Comparison of ENCODE assay signal across 32 cellular contexts in genomic region chr10:49598986-49599385, GRCh38. TPM values are rescaled to one million over a fixed set of nuclear protein-coding genes. Genes with fewer than 3 reads are reported as not detected.
DNase-seq lines count a peak whose midpoint lies in the region; TF ChIP-seq lines count a peak whose summit lies in the region.
"Had no signal": no experiment of that assay in that cellular context is flagged by ENCODE, and none has a peak within 500 bp of the region (broad histone marks: within the 10 kb centered on the region; RNA-seq: fewer than 3 reads in every experiment).

No MANE protein-coding gene starts in this region.

- H3K9me3 Mint-ChIP-seq in Caco-2 (ENCODE audit: unreplicated experiment), result no peaks in the 10 kb centered on the region
- H3K9me3 Mint-ChIP-seq: activated naive CD8-positive, alpha-beta T cell treated with anti-CD3 and anti-CD28 coated beads, Interleukin-2, amount 50 U/mL, for 24 hours; activated T-cell treated with anti-CD3 and anti-CD28 coated beads, Interleukin-2, amount 50 U/mL, for 24 hours; CD14-positive monocyte; nephron; T-helper 1 cell treated with Interleukin-12 subunit alpha and Interleukin-12 subunit beta and Interleukin-4 antibody, amounts not matched to agents 30 μg/mL and 1 μg/mL, for 36 hours; type B pancreatic cell had no signal

- H3K4me1 Mint-ChIP-seq in Caco-2 (ENCODE audit: low read depth, unreplicated experiment), result peaks cover 9% of the 10 kb centered on the region
- H3K4me1 Mint-ChIP-seq: activated naive CD8-positive, alpha-beta T cell treated with anti-CD3 and anti-CD28 coated beads, Interleukin-2, amount 50 U/mL, for 24 hours; CD14-positive monocyte; nephron had no signal

- no peaks in the 10 kb centered on the region for H3K79me2 ChIP-seq in GM23248 (ENCODE audit: insufficient read depth)

- peak; percentile 66 to 85 for DNase-seq in Caco-2
- peak; percentile 46 for DNase-seq in GM23248
- DNase-seq in amniotic epithelial cell (ENCODE audit: low read depth), result peak; percentile 66
- peak; percentile 87 for DNase-seq in islet precursor cell
- no peak for DNase-seq in posterior vena cava (ENCODE audit: low spot score)
- no peak for DNase-seq in A673 (ENCODE audit: low spot score)
- DNase-seq in stimulated activated CD4-positive, alpha-beta T cell treated with anti-CD3 and anti-CD28 coated beads, Interleukin-15, amount 100 ng/mL, for 24 hours, result no peak
- DNase-seq: activated CD4-positive, alpha-beta T cell treated with anti-CD3 and anti-CD28 coated beads for 1 hour; activated CD8-positive, alpha-beta T cell treated with anti-CD3 and anti-CD28 coated beads, Interleukin-2, amount 10 ng/mL, durations not matched to agents 7 days and 5 days; activated gamma-delta T cell treated with Interleukin-2 at 50 U/mL for 16 hours; activated naive CD8-positive, alpha-beta T cell treated with anti-CD3 and anti-CD28 coated beads, Interleukin-2, amount 50 U/mL, for 24 hours; activated T-cell treated with anti-CD3 and anti-CD28 coated beads, Interleukin-2, amount 50 U/mL, for 24 hours; cerebellar nuclear complex; GOT3; MG63; NCI-H1105 treated with DMSO at 0.1 percent for 48 hours; NCI-H2029; NCI-H345; NCI-H774; RPMI8226; stimulated activated CD4-positive, alpha-beta T cell treated with anti-CD3 and anti-CD28 coated beads, Interleukin-4, amount 100 ng/mL, for 1 hour had no signal

- 41% methylated on average over 4 of the region's 4 CpGs for WGBS in GM23248 (ENCODE audit: low coverage in 1 of 2, low lambda C conversion rate in 2 of 2, missing lambda C conversion rate in 2 of 2), 2 experiments

- H3K27ac ChIP-seq in GM23248, result no peak overlapping the region
- H3K27ac ChIP-seq in A673 (ENCODE audit: low read depth, low read length, poor library complexity, severe bottlenecking), result no peak overlapping the region
- H3K27ac ChIP-seq: ovary, right atrium auricular region had no signal

- H3K4me3 ChIP-seq in Caco-2 (ENCODE audit: low read depth, low read length) (no peak overlapping the region), GM23248 (no peak overlapping the region), A673 (ENCODE audit: low read depth, low read length, poor library complexity, severe bottlenecking) (no peak overlapping the region)
- H3K4me3 ChIP-seq: lung, MG63, ovary, right atrium auricular region had no signal

- H2AFZ ChIP-seq in GM23248, result no peak overlapping the region

- H3K4me3 Mint-ChIP-seq in Caco-2 (ENCODE audit: unreplicated experiment), result no peak overlapping the region
- H3K4me3 Mint-ChIP-seq: activated CD8-positive, alpha-beta T cell treated with anti-CD3 and anti-CD28 coated beads, Interleukin-2, amount 10 ng/mL, durations not matched to agents 7 days and 5 days; activated naive CD8-positive, alpha-beta T cell treated with anti-CD3 and anti-CD28 coated beads, Interleukin-2, amount 50 U/mL, for 24 hours; activated T-cell treated with anti-CD3 and anti-CD28 coated beads, Interleukin-2, amount 50 U/mL, for 24 hours; CD14-positive monocyte; nephron; T-helper 1 cell treated with Interleukin-12 subunit alpha and Interleukin-12 subunit beta and Interleukin-4 antibody, amounts not matched to agents 30 μg/mL and 1 μg/mL, for 36 hours; type B pancreatic cell had no signal

- H3K9me3 ChIP-seq in Caco-2, result no peaks in the 10 kb centered on the region
- H3K9me3 ChIP-seq in GM23248 (ENCODE audit: low read depth), result no peaks in the 10 kb centered on the region
- no peaks in the 10 kb centered on the region for H3K9me3 ChIP-seq in A673 (ENCODE audit: low read depth, low read length, poor library complexity, severe bottlenecking)
- H3K9me3 ChIP-seq: MG63, ovary, right atrium auricular region had no signal

- H3K4me1 ChIP-seq in Caco-2 (peaks cover 40% of the 10 kb centered on the region), GM23248 (ENCODE audit: insufficient read depth) (peaks cover 21% of the 10 kb centered on the region), A673 (ENCODE audit: insufficient read depth, low read length, poor library complexity, severe bottlenecking) (no peaks in the 10 kb centered on the region)
- H3K4me1 ChIP-seq: right atrium auricular region had no signal

- CTCF ChIA-PET in Caco-2 (lab: Charles Lee), result no interaction called here
- CTCF ChIA-PET in A673 (lab: Charles Lee), result no interaction called here

- TF ChIP-seq CTCF in Caco-2 (IDR thresholded peaks at IDR 0.05; ENCODE audit: insufficient read depth in 1 of 2, low read depth in 1 of 2, low read length in 1 of 2, severe bottlenecking in 1 of 2, unreplicated experiment in 1 of 2) (no peak), A673 (conservative IDR thresholded peaks at IDR 0.05; ENCODE audit: low read depth, low read length) (no peak)

- H3K9ac ChIP-seq in GM23248, result no peak overlapping the region

- peaks cover 4% of the 10 kb centered on the region for H3K36me3 Mint-ChIP-seq in Caco-2 (ENCODE audit: insufficient read depth, unreplicated experiment)
- H3K36me3 Mint-ChIP-seq: CD14-positive monocyte, type B pancreatic cell had no signal

- no peaks in the 10 kb centered on the region for H4K20me1 ChIP-seq in GM23248 (ENCODE audit: insufficient read depth)

- H3K36me3 ChIP-seq in Caco-2 (ENCODE audit: control insufficient read depth, insufficient read depth, low read length) (no peaks in the 10 kb centered on the region), GM23248 (ENCODE audit: low read depth) (no peaks in the 10 kb centered on the region), A673 (ENCODE audit: insufficient read depth, low read length, poor library complexity, severe bottlenecking) (no peaks in the 10 kb centered on the region)
- H3K36me3 ChIP-seq: MG63, ovary, right atrium auricular region had no signal

- POLR2A ChIA-PET in Caco-2 (lab: Charles Lee), result no interaction called here
- POLR2A ChIA-PET in A673 (lab: Charles Lee; ENCODE audit: low non-redundant PET), result no interaction called here

- no peaks in the 10 kb centered on the region for H3K27me3 Mint-ChIP-seq in Caco-2 (ENCODE audit: insufficient read depth, unreplicated experiment)

- H3K4me2 ChIP-seq in GM23248 (ENCODE audit: unreplicated experiment), result no peak overlapping the region

- BruUV-seq in Caco-2 (replicated peaks; lab: Mats Ljungman, UMichigan) (no TSS peak), A673 (replicated peaks; lab: Mats Ljungman, UMichigan) (no TSS peak)

- H3F3A ChIP-seq in GM23248 (ENCODE audit: insufficient read depth), result peaks cover 3% of the 10 kb centered on the region; the same call in 1 of the 2 replicates

- intact Hi-C loops in Caco-2 (cut with micrococcal nuclease; ENCODE audit: unreplicated experiment), result loop anchor here (10.0 kb wide), 1 partner anchor 316 kb away; no protein-coding TSS in a partner anchor
- intact Hi-C loops in posterior vena cava (cut with DNase I), result no loop called here
- intact Hi-C loops in A673 (cut with micrococcal nuclease; ENCODE audit: unreplicated experiment), result loop anchor here (10.0 kb wide), 2 partner anchors 296 to 466 kb away; partner anchors contain the start of gene WASHC2A

- in situ Hi-C loops in GM23248 (cut with MboI), result loop anchor here (25.0 kb wide), 2 partner anchors 313 to 613 kb away; no protein-coding TSS in a partner anchor

- H3K9me2 ChIP-seq in GM23248 (ENCODE audit: insufficient read depth), result no peaks in the 10 kb centered on the region

- H3K27ac Mint-ChIP-seq in Caco-2 (ENCODE audit: unreplicated experiment), result peak overlapping the region; percentile 9
- H3K27ac Mint-ChIP-seq: activated CD8-positive, alpha-beta T cell treated with anti-CD3 and anti-CD28 coated beads, Interleukin-2, amount 10 ng/mL, durations not matched to agents 7 days and 5 days; activated naive CD8-positive, alpha-beta T cell treated with anti-CD3 and anti-CD28 coated beads, Interleukin-2, amount 50 U/mL, for 24 hours; activated T-cell treated with anti-CD3 and anti-CD28 coated beads, Interleukin-2, amount 50 U/mL, for 24 hours; nephron; T-helper 1 cell treated with Interleukin-12 subunit alpha and Interleukin-12 subunit beta and Interleukin-4 antibody, amounts not matched to agents 30 μg/mL and 1 μg/mL, for 36 hours; type B pancreatic cell had no signal

- H3K27me3 ChIP-seq in Caco-2 (replicated peaks; ENCODE audit: control insufficient read depth, insufficient read depth, low read length) (no peaks in the 10 kb centered on the region), GM23248 (replicated peaks; ENCODE audit: insufficient read depth) (peaks cover 12% of the 10 kb centered on the region), A673 (replicated peaks; ENCODE audit: insufficient read depth, low read depth, low read length, poor library complexity) (peaks cover 6% of the 10 kb centered on the region)
- H3K27me3 ChIP-seq: ovary had no signal

RNA-seq across cellular contexts. Expression of gene SLC18A3, which starts 11.1 kb away (rescaled TPM):
- total RNA-seq in Caco-2 (2022) (not detected in 2 replicates), posterior vena cava (not detected), A673 (2021) (0.28 and 0.30 TPM in 2 replicates)
- total RNA-seq in GM23248 (2014; rRNA removed; shearing (Covaris generic)), result not detected in 2 replicates
- polyA plus RNA-seq in GM23248 (2016; fragmentation: Nextera tagmentation; extraction: Ambion mirVana), result not detected in 2 replicates
- total RNA-seq: activated CD8-positive, alpha-beta T cell treated with anti-CD3 and anti-CD28 coated beads, Interleukin-2, amount 10 ng/mL, durations not matched to agents 7 days and 5 days; endothelial cell of umbilical vein; lung; ovary; right atrium auricular region; SK-MEL-5; subcutaneous adipose tissue had no signal
- polyA plus RNA-seq: CD14-positive monocyte, endothelial cell of umbilical vein, lung, ovary had no signal

RNA-seq across cellular contexts. Expression of gene CHAT, which starts 14.9 kb away (rescaled TPM):
- total RNA-seq in Caco-2 (2022) (0.18 and 0.32 TPM in 2 replicates), posterior vena cava (not detected), A673 (2021) (0.24 and 0.56 TPM in 2 replicates)
- total RNA-seq in GM23248 (2014; rRNA removed; shearing (Covaris generic)), result not detected in 2 replicates
- not detected in 2 replicates for polyA plus RNA-seq in GM23248 (2016; fragmentation: Nextera tagmentation; extraction: Ambion mirVana)
- total RNA-seq: activated CD8-positive, alpha-beta T cell treated with anti-CD3 and anti-CD28 coated beads, Interleukin-2, amount 10 ng/mL, durations not matched to agents 7 days and 5 days; endothelial cell of umbilical vein; lung; mononuclear cell; ovary; right atrium auricular region; SK-MEL-5; subcutaneous adipose tissue had no signal
- polyA plus RNA-seq: CD14-positive monocyte, endothelial cell of umbilical vein, lung, ovary had no signal

Comparison
In these comparisons a context has a peak if more than half of its experiments do, and no peak if none do; other contexts are left out.
1. DNase-seq: peak in Caco-2 (2 of 2), GM23248 (single experiment), amniotic epithelial cell (single experiment) and islet precursor cell (single experiment); none in posterior vena cava (single experiment), A673 (single experiment) and stimulated activated CD4-positive, alpha-beta T cell treated with anti-CD3 and anti-CD28 coated beads, Interleukin-15, amount 100 ng/mL, for 24 hours (single experiment).
2. intact Hi-C loops: an anchor here in Caco-2 (10.0 kb wide) and A673 (10.0 kb wide); none called in posterior vena cava.